Comparison of ENCODE assay signal across 22 cellular contexts in the genomic region with DNA sequence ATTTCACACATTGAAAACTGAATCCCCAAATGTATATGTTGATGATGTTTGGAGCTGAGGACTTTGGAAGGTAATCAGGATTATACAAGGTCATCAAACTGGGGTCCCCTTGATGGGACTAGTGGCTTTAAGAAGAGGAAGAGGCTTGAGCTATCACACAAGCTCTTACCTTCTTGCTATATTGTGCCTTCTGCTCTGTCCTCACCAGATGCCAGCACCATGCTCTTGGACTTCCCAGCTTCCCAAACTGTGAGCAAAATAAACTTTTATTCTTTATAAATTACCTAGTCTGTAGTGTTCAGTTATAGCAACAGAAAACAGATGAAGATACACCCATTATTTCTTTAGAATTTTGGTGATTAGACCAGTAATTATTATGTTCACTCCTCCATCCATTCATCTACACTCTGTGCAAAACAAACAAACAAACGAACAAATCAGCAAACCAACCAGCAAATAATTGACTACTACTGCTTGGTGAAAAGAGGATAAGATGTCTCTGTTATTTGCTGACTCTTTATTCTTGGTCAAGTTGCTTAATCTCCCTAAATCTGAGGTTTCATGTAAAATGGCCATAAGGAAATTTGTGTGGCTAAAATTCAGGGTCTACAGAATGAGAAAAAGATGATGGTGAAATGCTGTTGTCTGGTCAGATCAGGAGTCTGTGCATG.
DNase-seq lines count a peak whose midpoint lies in the region; ATAC-seq, FAIRE-seq and TF ChIP-seq lines count a peak whose summit lies in the region.
"Had no signal": no experiment of that assay in that cellular context is flagged by ENCODE, and none has a peak within 500 bp of the region (broad histone marks: within the 10 kb centered on the region; RNA-seq: fewer than 3 reads in every experiment).

No MANE protein-coding gene starts in this region.

- H3K79me2 ChIP-seq in astrocyte (ENCODE audit: insufficient read depth, low read length), result no peaks in the 10 kb centered on the region

- CTCF ChIA-PET in CD8-positive, alpha-beta memory T cell (lab: Charles Lee), result no interaction called here

- no peaks in the 10 kb centered on the region for H3K36me3 Mint-ChIP-seq in CD8-positive, alpha-beta memory T cell
- no peaks in the 10 kb centered on the region for H3K36me3 Mint-ChIP-seq in astrocyte (ENCODE audit: low read depth, unreplicated experiment)
- H3K36me3 Mint-ChIP-seq: activated naive CD8-positive, alpha-beta T cell treated with anti-CD3 and anti-CD28 coated beads for 36 hours had no signal

- no peaks in the 10 kb centered on the region for H3K4me1 ChIP-seq in CD8-positive, alpha-beta memory T cell (ENCODE audit: insufficient read depth, low read length)
- peaks cover 18% of the 10 kb centered on the region for H3K4me1 ChIP-seq in astrocyte (ENCODE audit: insufficient read depth, low read length)
- no peaks in the 10 kb centered on the region for H3K4me1 ChIP-seq in lower lobe of right lung
- H3K4me1 ChIP-seq: left ventricle myocardium inferior had no signal

- no peaks in the 10 kb centered on the region for H3K9me3 ChIP-seq in CD8-positive, alpha-beta memory T cell (ENCODE audit: low read length)
- H3K9me3 ChIP-seq in astrocyte (ENCODE audit: insufficient read depth, low read depth, low read length) (no peaks in the 10 kb centered on the region), lower lobe of right lung (no peaks in the 10 kb centered on the region)
- H3K9me3 ChIP-seq: BLaER1 treated with 17β-estradiol and CSF1 and Interleukin-3, amounts not matched to agents 10 nM and 100 nM; left ventricle myocardium inferior had no signal

- H3K9me3 Mint-ChIP-seq in CD8-positive, alpha-beta memory T cell, result peaks cover 2 to 29% (median 5%) of the 10 kb centered on the region in 5 donors
- H3K9me3 Mint-ChIP-seq in astrocyte (ENCODE audit: unreplicated experiment), result no peaks in the 10 kb centered on the region
- H3K9me3 Mint-ChIP-seq: activated CD8-positive, alpha-beta T cell treated with anti-CD3 and anti-CD28 coated beads for 36 hours had no signal

- intact Hi-C loops in lower lobe of right lung (cut with DNase I), result no loop called here

- no peaks in the 10 kb centered on the region for H4K20me1 ChIP-seq in astrocyte (ENCODE audit: insufficient read depth, low read length)
- H4K20me1 ChIP-seq: BLaER1 treated with 17β-estradiol and CSF1 and Interleukin-3, amounts not matched to agents 10 nM and 100 nM had no signal

- H3K27ac ChIP-seq in CD8-positive, alpha-beta memory T cell (ENCODE audit: low read depth, low read length), result peak overlapping the region; percentile 76
- H3K27ac ChIP-seq in astrocyte (ENCODE audit: low read depth, low read length), result peak overlapping the region; percentile 51
- H3K27ac ChIP-seq in lower lobe of right lung, result no peak overlapping the region
- H3K27ac ChIP-seq: BLaER1 treated with 17β-estradiol and CSF1 and Interleukin-3, amounts not matched to agents 10 nM and 100 nM; left ventricle myocardium inferior; VCaP had no signal

- no peak overlapping the region for H2AFZ ChIP-seq in astrocyte (ENCODE audit: low read depth, low read length)

- no peaks in the 10 kb centered on the region for H3K4me1 Mint-ChIP-seq in CD8-positive, alpha-beta memory T cell
- peaks cover 23% of the 10 kb centered on the region for H3K4me1 Mint-ChIP-seq in astrocyte (ENCODE audit: low read depth, unreplicated experiment)
- H3K4me1 Mint-ChIP-seq: activated naive CD8-positive, alpha-beta T cell treated with anti-CD3 and anti-CD28 coated beads for 36 hours had no signal

- H3K4me2 ChIP-seq in astrocyte (ENCODE audit: low read length), result peak overlapping the region; percentile 55

- POLR2A ChIA-PET in CD8-positive, alpha-beta memory T cell (lab: Charles Lee), result no interaction called here

- DNase-seq in CD8-positive, alpha-beta memory T cell, result no peak
- no peak for DNase-seq in astrocyte (ENCODE audit: low read depth)
- no peak for DNase-seq in activated naive CD4-positive, alpha-beta T cell treated with Interleukin-2 at 50 U/mL for 16 hours
- no peak for DNase-seq in cortex of kidney (lab: John Stamatoyannopoulos, UW)
- no peak for DNase-seq in lower lobe of right lung
- DNase-seq: activated CD8-positive, alpha-beta T cell treated with anti-CD3 and anti-CD28 coated beads for 36 hours; activated naive CD8-positive, alpha-beta T cell treated with anti-CD3 and anti-CD28 coated beads for 36 hours; activated T-cell treated with anti-CD3 and anti-CD28 coated beads, Interleukin-2, amount 50 U/mL, for 72 hours; DMS153; H7; Karpas-422; left ventricle myocardium inferior; NCI-H2171 treated with DMSO at 0.1 percent for 48 hours; right cardiac atrium; RPMI8226 had no signal

- H3K36me3 ChIP-seq in CD8-positive, alpha-beta memory T cell (ENCODE audit: insufficient read depth, low read length), result no peaks in the 10 kb centered on the region
- H3K36me3 ChIP-seq in astrocyte (ENCODE audit: insufficient read depth, low read length) (no peaks in the 10 kb centered on the region), lower lobe of right lung (no peaks in the 10 kb centered on the region)
- H3K36me3 ChIP-seq: BLaER1 treated with 17β-estradiol and CSF1 and Interleukin-3, amounts not matched to agents 10 nM and 100 nM; left ventricle myocardium inferior had no signal

- H3K27me3 ChIP-seq in CD8-positive, alpha-beta memory T cell (ENCODE audit: insufficient read depth, low read length, poor library complexity, severe bottlenecking), result no peaks in the 10 kb centered on the region
- H3K27me3 ChIP-seq in astrocyte (ENCODE audit: insufficient read depth, low read length), result no peaks in the 10 kb centered on the region
- no peaks in the 10 kb centered on the region for H3K27me3 ChIP-seq in lower lobe of right lung (ENCODE audit: low read depth)
- H3K27me3 ChIP-seq: BLaER1 treated with 17β-estradiol and CSF1 and Interleukin-3, amounts not matched to agents 10 nM and 100 nM had no signal

- no peak overlapping the region for H3K4me3 ChIP-seq in CD8-positive, alpha-beta memory T cell (ENCODE audit: low read length)
- H3K4me3 ChIP-seq in astrocyte (ENCODE audit: insufficient read depth, low read depth, low read length), result no peak overlapping the region
- no peak overlapping the region for H3K4me3 ChIP-seq in lower lobe of right lung
- H3K4me3 ChIP-seq: BLaER1 treated with 17β-estradiol and CSF1 and Interleukin-3, amounts not matched to agents 10 nM and 100 nM; left ventricle myocardium inferior had no signal

- no peak for TF ChIP-seq CTCF in astrocyte (IDR thresholded peaks at IDR 0.05; ENCODE audit: insufficient read depth, low read depth, low read length)
- TF ChIP-seq CTCF in lower lobe of right lung (IDR thresholded peaks at IDR 0.05), result no peak

- H3K27me3 Mint-ChIP-seq in CD8-positive, alpha-beta memory T cell, result no peaks in the 10 kb centered on the region
- H3K27me3 Mint-ChIP-seq in astrocyte (ENCODE audit: low read depth, unreplicated experiment), result no peaks in the 10 kb centered on the region
- H3K27me3 Mint-ChIP-seq: activated CD8-positive, alpha-beta T cell treated with anti-CD3 and anti-CD28 coated beads for 36 hours; activated naive CD8-positive, alpha-beta T cell treated with anti-CD3 and anti-CD28 coated beads for 36 hours had no signal

- ATAC-seq in GM19397 (IDR thresholded peaks at IDR 0.05; ENCODE audit: unreplicated experiment) (peak; percentile 28), HG03066 (IDR thresholded peaks at IDR 0.05; ENCODE audit: low read depth, unreplicated experiment) (peak; percentile 21), GM21367 (IDR thresholded peaks at IDR 0.05; ENCODE audit: unreplicated experiment) (no peak), lower lobe of right lung (no peak)
- ATAC-seq: activated CD8-positive, alpha-beta T cell treated with anti-CD3 and anti-CD28 coated beads for 36 hours; activated T-cell treated with anti-CD3 and anti-CD28 coated beads, Interleukin-2, amount 50 U/mL, for 72 hours; esophagus mucosa had no signal

- H3K27ac Mint-ChIP-seq in CD8-positive, alpha-beta memory T cell, result no peak overlapping the region
- peak overlapping the region; percentile 81 for H3K27ac Mint-ChIP-seq in astrocyte (ENCODE audit: unreplicated experiment)
- H3K27ac Mint-ChIP-seq: activated CD8-positive, alpha-beta T cell treated with anti-CD3 and anti-CD28 coated beads for 36 hours; activated naive CD8-positive, alpha-beta T cell treated with anti-CD3 and anti-CD28 coated beads for 36 hours; activated T-cell treated with anti-CD3 and anti-CD28 coated beads, Interleukin-2, amount 50 U/mL, for 72 hours had no signal

- H3K4me3 Mint-ChIP-seq in CD8-positive, alpha-beta memory T cell, result no peak overlapping the region
- H3K4me3 Mint-ChIP-seq in astrocyte (ENCODE audit: unreplicated experiment), result no peak overlapping the region
- H3K4me3 Mint-ChIP-seq: activated CD8-positive, alpha-beta T cell treated with anti-CD3 and anti-CD28 coated beads for 36 hours; activated naive CD8-positive, alpha-beta T cell treated with anti-CD3 and anti-CD28 coated beads for 36 hours; activated T-cell treated with anti-CD3 and anti-CD28 coated beads, Interleukin-2, amount 50 U/mL, for 72 hours had no signal

- no peak overlapping the region for H3K9ac ChIP-seq in astrocyte (ENCODE audit: low read length)
- H3K9ac ChIP-seq: BLaER1 treated with 17β-estradiol and CSF1 and Interleukin-3, amounts not matched to agents 10 nM and 100 nM had no signal

- no peak for FAIRE-seq in astrocyte (lab: Jason Lieb, UNC)
- FAIRE-seq: A204.1 had no signal

Comparison
In these comparisons a context has a peak if more than half of its experiments do, and no peak if none do; other contexts are left out.
1. ATAC-seq: peak in GM19397 (single experiment) and HG03066 (single experiment); none in GM21367 (single experiment) and lower lobe of right lung (0 of 2).